10 cellular contexts compared by ENCODE assay signal in genomic region chr7:158740657-158741293, GRCh38. TPM values are rescaled to one million over a fixed set of nuclear protein-coding genes. Genes with fewer than 3 reads are reported as not detected.
DNase-seq lines count a peak whose midpoint lies in the region; ATAC-seq and TF ChIP-seq lines count a peak whose summit lies in the region.
"Had no signal": no experiment of that assay in that cellular context is flagged by ENCODE, and none has a peak within 500 bp of the region (broad histone marks: within the 10 kb centered on the region; RNA-seq: fewer than 3 reads in every experiment).

No MANE protein-coding gene starts in this region.

- no peaks in the 10 kb centered on the region for H3K9me2 ChIP-seq in GM23338 (ENCODE audit: insufficient read depth)

- H3K4me3 ChIP-seq in astrocyte of the cerebellum (ENCODE audit: low read depth, low read length) (no peak overlapping the region), urinary bladder (ENCODE audit: low read depth, low read length) (no peak overlapping the region), GM23338 (no peak overlapping the region)
- H3K4me3 ChIP-seq: skin epidermis had no signal

- H3K4me3 Mint-ChIP-seq in GM23338: no peak overlapping the region

- H3K36me3 ChIP-seq in urinary bladder (ENCODE audit: insufficient read depth) (peaks cover 2% of the 10 kb centered on the region), GM23338 (ENCODE audit: insufficient read depth) (peaks cover 8% of the 10 kb centered on the region; the same call in 1 of the 2 replicates)

- ATAC-seq in left cardiac atrium (peak; percentile 75 to 78), HG03280 (IDR thresholded peaks at IDR 0.05; ENCODE audit: unreplicated experiment) (no peak), GM23338 (no peak)

- no peaks in the 10 kb centered on the region for H3K4me1 ChIP-seq in urinary bladder (ENCODE audit: insufficient read depth)
- H3K4me1 ChIP-seq in GM23338 (ENCODE audit: insufficient read depth): no peaks in the 10 kb centered on the region

- intact Hi-C loops in left cardiac atrium (cut with DNase I): no loop called here
- intact Hi-C loops in cardiac septum (cut with DNase I): no loop called here

- in situ Hi-C loops in astrocyte of the cerebellum (cut with HindIII; ENCODE audit: low sequenced_read_pairs): no loop called here

- TF ChIP-seq CTCF in astrocyte of the cerebellum (IDR thresholded peaks at IDR 0.05; ENCODE audit: low read depth, low read length, missing control alignments): no peak
- TF ChIP-seq CTCF in GM23338 (conservative IDR thresholded peaks at IDR 0.05; ENCODE audit: low read depth in 2 of 2): no peak

- peaks cover 54% of the 10 kb centered on the region for H3K36me3 Mint-ChIP-seq in GM23338 (ENCODE audit: low read depth)

- H3K27ac Mint-ChIP-seq in GM23338: no peak overlapping the region

- H3F3A ChIP-seq in GM23338 (replicated peaks; ENCODE audit: low read depth): no peaks in the 10 kb centered on the region

- no peaks in the 10 kb centered on the region for H4K20me1 ChIP-seq in GM23338 (replicated peaks; ENCODE audit: insufficient read depth)

- DNase-seq in left cardiac atrium (peak; percentile 83), cardiac septum (ENCODE audit: low spot score) (no peak), astrocyte of the cerebellum (ENCODE audit: low read depth) (peak; percentile 71), inferior parietal cortex (ENCODE audit: extremely low spot score) (peak; percentile 27), putamen (ENCODE audit: low spot score) (no peak), GM23338 (ENCODE audit: low spot score) (no peak)
- DNase-seq: NCI-H526 treated with DMSO at 0.1 percent for 48 hours had no signal

- H3K27ac ChIP-seq in urinary bladder (ENCODE audit: low read depth): peak overlapping the region; percentile 54
- no peak overlapping the region for H3K27ac ChIP-seq in GM23338 (ENCODE audit: low read depth)

- WGBS in urinary bladder: 53% methylated on average over 16 of the region's 16 CpGs

- no peaks in the 10 kb centered on the region; the same call in 2 of the 3 replicates for H3K4me1 Mint-ChIP-seq in GM23338

- H3K9me3 Mint-ChIP-seq in GM23338: no peaks in the 10 kb centered on the region; the same call in 2 of the 3 replicates

- H3K79me2 ChIP-seq in GM23338 (replicated peaks; ENCODE audit: insufficient read depth): no peaks in the 10 kb centered on the region

- no peaks in the 10 kb centered on the region for H3K27me3 ChIP-seq in GM23338 (ENCODE audit: insufficient read depth)

- H3K27me3 Mint-ChIP-seq in GM23338 (ENCODE audit: insufficient read depth, low read depth, poor library complexity): peaks cover 2% of the 10 kb centered on the region

- H3K4me2 ChIP-seq in GM23338: no peak overlapping the region

- no peak overlapping the region for H2AFZ ChIP-seq in GM23338

TF ChIP-seq in GM23338, 12 proteins besides CTCF, POLR2A, EP300 and RAD21 (continues in another document):
- TF ChIP-seq EZH2 (IDR thresholded peaks at IDR 0.05; ENCODE audit: low read depth, unreplicated experiment) (no peak), CREB1 (CRISPR knock-in tag; IDR thresholded peaks at IDR 0.05; ENCODE audit: low read depth) (no peak), NANOG (IDR thresholded peaks at IDR 0.05; ENCODE audit: borderline replicate concordance) (no peak), REST (IDR thresholded peaks at IDR 0.05; ENCODE audit: unreplicated experiment) (no peak), POLR2AphosphoS5 (IDR thresholded peaks at IDR 0.05; ENCODE audit: low read depth) (no peak)
- TF ChIP-seq, protein P1, sequence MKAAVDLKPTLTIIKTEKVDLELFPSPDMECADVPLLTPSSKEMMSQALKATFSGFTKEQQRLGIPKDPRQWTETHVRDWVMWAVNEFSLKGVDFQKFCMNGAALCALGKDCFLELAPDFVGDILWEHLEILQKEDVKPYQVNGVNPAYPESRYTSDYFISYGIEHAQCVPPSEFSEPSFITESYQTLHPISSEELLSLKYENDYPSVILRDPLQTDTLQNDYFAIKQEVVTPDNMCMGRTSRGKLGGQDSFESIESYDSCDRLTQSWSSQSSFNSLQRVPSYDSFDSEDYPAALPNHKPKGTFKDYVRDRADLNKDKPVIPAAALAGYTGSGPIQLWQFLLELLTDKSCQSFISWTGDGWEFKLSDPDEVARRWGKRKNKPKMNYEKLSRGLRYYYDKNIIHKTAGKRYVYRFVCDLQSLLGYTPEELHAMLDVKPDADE (IDR thresholded peaks at IDR 0.05): no peak

RNA-seq across cellular contexts. Expression of gene NCAPG2, which starts 36.2 kb away (rescaled TPM):
- total RNA-seq in left cardiac atrium (1 to 10 TPM; 6.4 to 8.6 TPM), cardiac septum (3.6 TPM), urinary bladder (24.3 TPM)
- polyA plus RNA-seq in urinary bladder (6.4 TPM), GM23338 (2016; fragmentation: Nextera tagmentation; extraction: Ambion mirVana) (34.0 and 38.7 TPM in 2 replicates)
- 76.5 and 91.2 TPM in 2 replicates for total RNA-seq in GM23338 (2014; rRNA removed; shearing (Covaris generic))

Comparison
In these comparisons a context has a peak if more than half of its experiments do, and no peak if none do; other contexts are left out.
1. DNase-seq: peak in left cardiac atrium (single experiment), astrocyte of the cerebellum (single experiment) and inferior parietal cortex (single experiment); none in cardiac septum (single experiment), putamen (single experiment) and GM23338 (single experiment).
2. ATAC-seq: peak in left cardiac atrium (2 of 2); none in HG03280 (single experiment) and GM23338 (single experiment).